11 cellular contexts compared by ENCODE assay signal in genomic region chr2:176944998-176945397, GRCh38.
"Had no signal": no experiment of that assay in that cellular context is flagged by ENCODE, and none has a peak within 500 bp of the region (broad histone marks: within the 10 kb centered on the region; RNA-seq: fewer than 3 reads in every experiment).

No MANE protein-coding gene starts in this region.

- DNase-seq: GM23248, GOT3, H7, H9, HCEC 1CT, HFFc6 had no signal

- H3K27ac ChIP-seq: GM23248 had no signal

- H3K36me3 ChIP-seq: HAP-1 had no signal

- ATAC-seq: GM23338, HCT116 had no signal

- H3K4me3 ChIP-seq: GM23248, GM23338, HAP-1 had no signal

- H3K4me2 ChIP-seq: GM23338 had no signal

- H2AFZ ChIP-seq: GM23248, GM23338 had no signal

- H3K9me3 ChIP-seq: HAP-1 had no signal

- H3K9ac ChIP-seq: GM23248 had no signal

- FAIRE-seq: H1, H54 had no signal

- H3K4me1 ChIP-seq: HAP-1 had no signal
